Comparison of ENCODE assay signal across 12 cellular contexts in the genomic region with DNA sequence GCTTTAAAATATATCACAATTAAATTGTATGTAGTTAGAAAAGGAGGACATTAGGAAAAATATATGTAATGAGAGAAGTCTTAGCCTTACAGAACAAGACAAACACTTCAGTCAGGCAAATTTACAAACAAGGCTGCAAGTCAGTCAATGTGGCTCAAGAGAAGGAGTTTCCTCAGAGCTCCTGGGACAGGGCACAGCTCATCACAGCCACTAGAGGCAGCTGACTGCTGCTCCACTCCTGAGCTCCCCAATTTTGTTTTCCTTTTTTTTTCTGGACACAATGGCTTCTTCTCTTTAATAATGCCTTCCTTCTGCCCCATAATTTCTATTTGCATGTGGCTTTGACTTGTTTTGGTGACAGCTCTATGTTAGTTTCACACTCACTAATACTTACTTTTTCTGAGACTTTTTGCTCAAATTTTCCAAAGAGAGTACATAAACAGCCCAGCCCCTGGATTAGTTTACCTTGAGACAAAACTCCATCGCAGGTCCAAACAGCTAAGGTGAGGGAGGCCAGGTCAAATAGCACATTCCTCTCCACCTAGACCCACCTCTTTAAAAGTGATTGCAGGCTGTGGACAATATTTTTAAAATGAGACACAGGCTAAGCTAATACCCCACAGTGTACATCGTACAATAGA.
DNase-seq lines count a peak whose midpoint lies in the region; ATAC-seq, FAIRE-seq and TF ChIP-seq lines count a peak whose summit lies in the region.
"Had no signal": no experiment of that assay in that cellular context is flagged by ENCODE, and none has a peak within 500 bp of the region (broad histone marks: within the 10 kb centered on the region; RNA-seq: fewer than 3 reads in every experiment).

No MANE protein-coding gene starts in this region.

- CTCF ChIA-PET in HepG2 (lab: Yijun Ruan, JAX; ENCODE audit: low intra/inter-chr PET ratio, low total read pairs): no interaction called here

- H3K36me3 ChIP-seq in Karpas-422 (ENCODE audit: insufficient read depth, low read length) (no peaks in the 10 kb centered on the region), adrenal gland (replicated peaks in 1 of 2) (no peaks in the 10 kb centered on the region), HepG2 (replicated peaks in 1 of 2; ENCODE audit: control insufficient read depth in 1 of 2, insufficient read depth in 2 of 2, low read length in 2 of 2) (no peaks in the 10 kb centered on the region)
- H3K36me3 ChIP-seq: SJCRH30 had no signal

- peak; percentile 90 for ATAC-seq in HepG2
- ATAC-seq in stimulated activated naive CD8-positive, alpha-beta T cell treated with anti-CD3 and anti-CD28 coated beads, Interleukin-15, Interleukin-2, amounts not matched to agents 100 U/mL and 50 U/mL, for 24 hours: no peak
- ATAC-seq: GM12878 had no signal

- in situ Hi-C loops in HepG2 (cut with HindIII; ENCODE audit: extremely low pct_ligation_motif_present, low pct_unique_long_range_greater_than_20kb): no loop called here

- DNase-seq in D341Med (ENCODE audit: low spot score) (peak; percentile 50), Karpas-422 (no peak), adrenal gland (peak in 1 of 7 donors; percentile 3), HepG2 (ENCODE audit: low spot score) (peak; percentile 1), HUDEP-2 (lab: John Stamatoyannopoulos, UW; ENCODE audit: unreplicated experiment in 76 of 76) (no peak), HuH-7 (ENCODE audit: low spot score) (no peak)
- no peak for DNase-seq in activated CD4-positive, alpha-beta T cell treated with anti-CD3 and anti-CD28 coated beads for 48 hours
- no peak for DNase-seq in stimulated activated naive CD8-positive, alpha-beta T cell treated with anti-CD3 and anti-CD28 coated beads, Interleukin-15, Interleukin-2, amounts not matched to agents 100 U/mL and 50 U/mL, for 24 hours
- DNase-seq: activated naive CD4-positive, alpha-beta T cell; stimulated activated CD4-positive, alpha-beta T cell treated with anti-CD3 and anti-CD28 coated beads, Interleukin-4, amount 100 ng/mL, for 4 hours had no signal

- no peaks in the 10 kb centered on the region for H3K9me2 ChIP-seq in Karpas-422 (replicated peaks; ENCODE audit: insufficient read depth, low read length)

- no peaks in the 10 kb centered on the region for H4K20me1 ChIP-seq in Karpas-422 (ENCODE audit: insufficient read depth, low read depth, low read length)
- no peaks in the 10 kb centered on the region for H4K20me1 ChIP-seq in HepG2 (ENCODE audit: insufficient read depth, low read length)

- FAIRE-seq in HepG2 (lab: Jason Lieb, UNC): no peak
- FAIRE-seq: GM12878 had no signal

- no TSS peak for BruUV-seq in HepG2 (replicated peaks; lab: Mats Ljungman, UMichigan)

- TF ChIP-seq POLR2A in adrenal gland (IDR thresholded peaks at IDR 0.05): no peak
- no peak for TF ChIP-seq POLR2A in HepG2 (IDR thresholded peaks at IDR 0.05; ENCODE audit: insufficient read depth in 1 of 2, low read depth in 2 of 2, low read length in 2 of 2)

- TF ChIP-seq RAD21 in HepG2 (CRISPR knock-in tag; IDR thresholded peaks at IDR 0.05): no peak

- H3K27ac ChIP-seq in Karpas-422 (ENCODE audit: low read length): peak overlapping the region; percentile 30; the same call in 1 of the 2 replicates
- H3K27ac ChIP-seq in adrenal gland: no peak overlapping the region
- H3K27ac ChIP-seq in HepG2 (ENCODE audit: extremely low read length, insufficient read depth, low read length): no peak overlapping the region
- H3K27ac ChIP-seq: SJCRH30 had no signal

- peak overlapping the region; percentile 44 for H3K4me2 ChIP-seq in Karpas-422 (ENCODE audit: low read depth, low read length, poor library complexity, severe bottlenecking)
- H3K4me2 ChIP-seq in HepG2 (ENCODE audit: low read depth, low read length): no peak overlapping the region

- H3K4me3 ChIP-seq in Karpas-422 (ENCODE audit: low read length) (no peak overlapping the region), adrenal gland (no peak overlapping the region), HepG2 (replicated peaks in 1 of 3; ENCODE audit: insufficient read depth in 1 of 3, low read depth in 2 of 3, low read length in 3 of 3) (no peak overlapping the region)
- H3K4me3 ChIP-seq: GM12878, SJCRH30 had no signal

- H3K9ac ChIP-seq in Karpas-422 (ENCODE audit: low read length) (no peak overlapping the region), HepG2 (ENCODE audit: insufficient read depth, low read depth, low read length) (no peak overlapping the region)

- 78 to 84% (median 83%) methylated on average over 2 of the region's 2 CpGs for WGBS in adrenal gland, 4 donors
- 54% methylated on average over 2 of the region's 2 CpGs for whole genome bisulfite sequencing in HepG2 (ENCODE audit: low lambda C conversion rate)

- TF ChIP-seq EP300 in HepG2 (IDR thresholded peaks at IDR 0.05; ENCODE audit: low read depth in 2 of 2, low read length in 2 of 2) (no peak), HepG2 (CRISPR knock-in tag; IDR thresholded peaks at IDR 0.05; ENCODE audit: borderline replicate concordance) (no peak)

- peak overlapping the region; percentile 54; the same call in 1 of the 2 replicates for H2AFZ ChIP-seq in Karpas-422 (ENCODE audit: low read length)
- no peak overlapping the region for H2AFZ ChIP-seq in HepG2 (ENCODE audit: low read length)

- H3K9me3 ChIP-seq in Karpas-422 (ENCODE audit: low read length) (no peaks in the 10 kb centered on the region), adrenal gland (replicated peaks in 1 of 3) (no peaks in the 10 kb centered on the region), HepG2 (ENCODE audit: low read length) (no peaks in the 10 kb centered on the region)
- H3K9me3 ChIP-seq: SJCRH30 had no signal

- POLR2A ChIA-PET in HepG2 (lab: Yijun Ruan, JAX): no interaction called here

- H3K4me1 ChIP-seq in Karpas-422 (ENCODE audit: low read length) (peaks cover 33% of the 10 kb centered on the region), adrenal gland (replicated peaks in 1 of 2) (no peaks in the 10 kb centered on the region), HepG2 (ENCODE audit: insufficient read depth, low read length) (no peaks in the 10 kb centered on the region)
- H3K4me1 ChIP-seq: SJCRH30 had no signal

- peak in 4 of 6 experiments; percentile 7 to 39 (median 16) for TF ChIP-seq CTCF in adrenal gland (IDR thresholded peaks at IDR 0.05)
- TF ChIP-seq CTCF in HepG2 (CRISPR knock-in tag; IDR thresholded peaks at IDR 0.05): no peak

- H3K79me2 ChIP-seq in Karpas-422 (ENCODE audit: low read length) (no peaks in the 10 kb centered on the region), HepG2 (ENCODE audit: insufficient read depth, low read length) (no peaks in the 10 kb centered on the region)

- intact Hi-C loops in adrenal gland (cut with DNase I) (no loop called here), HepG2 (cut with micrococcal nuclease; ENCODE audit: unreplicated experiment) (no loop called here)

- H3K27me3 ChIP-seq in Karpas-422 (ENCODE audit: low read length) (no peaks in the 10 kb centered on the region), adrenal gland (no peaks in the 10 kb centered on the region), HepG2 (ENCODE audit: control insufficient read depth in 1 of 2, insufficient read depth in 2 of 2, low read length in 2 of 2) (no peaks in the 10 kb centered on the region)
- H3K27me3 ChIP-seq: SJCRH30 had no signal

TF ChIP-seq in HepG2, 621 proteins besides CTCF, POLR2A, EP300 and RAD21 (continues in another document):
- TF ChIP-seq ELF1 (CRISPR knock-in tag; IDR thresholded peaks at IDR 0.05): no peak
- TF ChIP-seq ZNF607 (CRISPR knock-in tag; IDR thresholded peaks at IDR 0.05; ENCODE audit: borderline replicate concordance): no peak
- no peak for TF ChIP-seq FOXM1 (CRISPR knock-in tag; IDR thresholded peaks at IDR 0.05)
- TF ChIP-seq ZNF263 (CRISPR knock-in tag; IDR thresholded peaks at IDR 0.05): no peak
- TF ChIP-seq, protein P1, sequence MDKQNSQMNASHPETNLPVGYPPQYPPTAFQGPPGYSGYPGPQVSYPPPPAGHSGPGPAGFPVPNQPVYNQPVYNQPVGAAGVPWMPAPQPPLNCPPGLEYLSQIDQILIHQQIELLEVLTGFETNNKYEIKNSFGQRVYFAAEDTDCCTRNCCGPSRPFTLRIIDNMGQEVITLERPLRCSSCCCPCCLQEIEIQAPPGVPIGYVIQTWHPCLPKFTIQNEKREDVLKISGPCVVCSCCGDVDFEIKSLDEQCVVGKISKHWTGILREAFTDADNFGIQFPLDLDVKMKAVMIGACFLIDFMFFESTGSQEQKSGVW (CRISPR knock-in tag; IDR thresholded peaks at IDR 0.05; ENCODE audit: borderline replicate concordance): no peak
- TF ChIP-seq ZNF841 (CRISPR knock-in tag; IDR thresholded peaks at IDR 0.05; ENCODE audit: borderline replicate concordance): no peak
- TF ChIP-seq NCOA2 (CRISPR knock-in tag; IDR thresholded peaks at IDR 0.05): no peak
- no peak for TF ChIP-seq ZNF674 (CRISPR knock-in tag; IDR thresholded peaks at IDR 0.05; ENCODE audit: low read depth)
- TF ChIP-seq, protein P2, sequence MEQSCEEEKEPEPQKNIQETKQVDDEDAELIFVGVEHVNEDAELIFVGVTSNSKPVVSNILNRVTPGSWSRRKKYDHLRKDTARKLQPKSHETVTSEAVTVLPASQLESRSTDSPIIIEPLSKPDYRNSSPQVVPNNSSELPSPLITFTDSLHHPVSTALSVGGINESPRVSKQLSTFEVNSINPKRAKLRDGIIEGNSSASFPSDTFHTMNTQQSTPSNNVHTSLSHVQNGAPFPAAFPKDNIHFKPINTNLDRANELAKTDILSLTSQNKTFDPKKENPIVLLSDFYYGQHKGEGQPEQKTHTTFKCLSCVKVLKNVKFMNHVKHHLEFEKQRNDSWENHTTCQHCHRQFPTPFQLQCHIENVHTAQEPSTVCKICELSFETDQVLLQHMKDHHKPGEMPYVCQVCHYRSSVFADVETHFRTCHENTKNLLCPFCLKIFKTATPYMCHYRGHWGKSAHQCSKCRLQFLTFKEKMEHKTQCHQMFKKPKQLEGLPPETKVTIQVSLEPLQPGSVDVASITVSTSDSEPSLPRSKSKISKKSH (CRISPR knock-in tag; IDR thresholded peaks at IDR 0.05; ENCODE audit: borderline replicate concordance): no peak
- TF ChIP-seq ZEB1 (IDR thresholded peaks at IDR 0.05; ENCODE audit: insufficient replicate concordance, low read depth): no peak
- no peak for TF ChIP-seq BCL6 (CRISPR knock-in tag; IDR thresholded peaks at IDR 0.05)

Comparison
In these comparisons a context has a peak if more than half of its experiments do, and no peak if none do; other contexts are left out.
1. DNase-seq: peak in D341Med (single experiment) and HepG2 (single experiment); none in Karpas-422 (single experiment), activated CD4-positive, alpha-beta T cell treated with anti-CD3 and anti-CD28 coated beads for 48 hours (single experiment), HUDEP-2 (0 of 76), HuH-7 (single experiment) and stimulated activated naive CD8-positive, alpha-beta T cell treated with anti-CD3 and anti-CD28 coated beads, Interleukin-15, Interleukin-2, amounts not matched to agents 100 U/mL and 50 U/mL, for 24 hours (single experiment).